Comparison of ENCODE assay signal across 8 cellular contexts in the genomic region with DNA sequence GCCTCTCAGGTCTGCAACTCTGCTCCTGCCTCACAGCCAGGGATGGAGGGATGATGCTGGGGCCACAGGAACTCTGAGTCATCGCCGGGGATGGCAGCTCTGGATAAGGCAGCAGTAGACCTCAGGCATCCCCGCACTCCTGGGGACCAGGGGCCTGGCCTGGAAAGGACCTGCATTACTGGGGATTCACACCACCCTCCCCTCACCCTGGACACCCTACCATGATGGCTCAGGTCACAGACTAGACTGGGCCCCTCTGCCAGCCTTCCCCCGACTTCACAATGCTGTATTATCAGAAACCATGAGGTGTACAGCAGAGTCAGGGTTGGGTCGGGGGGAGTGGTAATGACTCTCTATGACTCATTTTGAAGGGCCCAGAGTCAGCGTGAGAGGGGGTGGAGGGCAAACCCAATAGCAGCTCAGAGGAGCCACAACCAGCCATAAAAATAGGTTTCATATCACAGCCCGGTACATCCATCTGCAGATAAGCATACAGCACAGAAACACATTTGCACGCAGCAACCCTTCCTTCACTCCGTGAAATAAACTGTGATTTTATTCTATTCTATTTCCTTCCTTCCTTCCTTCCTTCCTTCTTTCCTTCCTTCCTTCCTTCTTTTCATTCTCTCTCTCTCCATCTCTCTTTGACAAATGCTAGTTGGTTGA. TPM values are rescaled to one million over a fixed set of nuclear protein-coding genes. Genes with fewer than 3 reads are reported as not detected.
DNase-seq lines count a peak whose midpoint lies in the region; ATAC-seq and TF ChIP-seq lines count a peak whose summit lies in the region.

No MANE protein-coding gene starts in this region.

- DNase-seq in Daoy (ENCODE audit: low read depth) (peak; percentile 91), activated T-cell treated with anti-CD3 and anti-CD28 coated beads for 48 hours (ENCODE audit: low read depth) (peak; percentile 67), mucosa of descending colon (no peak), GM19240 (ENCODE audit: insufficient read length, low spot score) (no peak), NCI-H187 (lab: John Stamatoyannopoulos, UW) (no peak), mesothelial cell of epicardium (ENCODE audit: low spot score in 2 of 2, unreplicated experiment in 2 of 2) (no peak)

- no peaks in the 10 kb centered on the region for H3K4me1 ChIP-seq in mucosa of descending colon (ENCODE audit: low read depth)

- H3K4me3 ChIP-seq in mucosa of descending colon = no peak overlapping the region

- ATAC-seq in HG03378 (IDR thresholded peaks at IDR 0.05; ENCODE audit: unreplicated experiment) (peak; percentile 80), mucosa of descending colon (peak; percentile 63), HG03280 (IDR thresholded peaks at IDR 0.05; ENCODE audit: unreplicated experiment) (no peak)

- TF ChIP-seq CTCF in mucosa of descending colon (IDR thresholded peaks at IDR 0.05) (no peak), mesothelial cell of epicardium (IDR thresholded peaks at IDR 0.05; ENCODE audit: unreplicated experiment) (no peak)

- H3K27ac Mint-ChIP-seq in mesothelial cell of epicardium = no peak overlapping the region

- H3K4me1 Mint-ChIP-seq in mesothelial cell of epicardium = peaks cover 4% of the 10 kb centered on the region

- intact Hi-C loops in mucosa of descending colon (cut with DNase I, micrococcal nuclease) = no loop called here

- no peaks in the 10 kb centered on the region for H3K9me3 ChIP-seq in mucosa of descending colon

- no peaks in the 10 kb centered on the region for H3K36me3 Mint-ChIP-seq in mesothelial cell of epicardium

- H3K36me3 ChIP-seq in mucosa of descending colon (ENCODE audit: low read depth) = no peaks in the 10 kb centered on the region

- H3K27me3 Mint-ChIP-seq in mesothelial cell of epicardium (ENCODE audit: low read depth) = peaks cover 20% of the 10 kb centered on the region

- no peak overlapping the region for H3K4me3 Mint-ChIP-seq in mesothelial cell of epicardium

- H3K9me3 Mint-ChIP-seq in mesothelial cell of epicardium = no peaks in the 10 kb centered on the region

RNA-seq across cellular contexts. Expression of a gene that starts 28.8 kb away (rescaled TPM):
- not detected in 2 replicates for total RNA-seq in Daoy (2014; rRNA removed; shearing (Covaris generic))
- total RNA-seq in mucosa of descending colon (not detected), mesothelial cell of epicardium (1.4 to 2.0 TPM (median 1.4 TPM) in 3 replicates)

Comparison
In these comparisons a context has a peak if more than half of its experiments do, and no peak if none do; other contexts are left out.
1. DNase-seq: peak in Daoy (single experiment) and activated T-cell treated with anti-CD3 and anti-CD28 coated beads for 48 hours (single experiment); none in mucosa of descending colon (0 of 3), GM19240 (single experiment), NCI-H187 (0 of 2) and mesothelial cell of epicardium (0 of 2).